In the genomic region with DNA sequence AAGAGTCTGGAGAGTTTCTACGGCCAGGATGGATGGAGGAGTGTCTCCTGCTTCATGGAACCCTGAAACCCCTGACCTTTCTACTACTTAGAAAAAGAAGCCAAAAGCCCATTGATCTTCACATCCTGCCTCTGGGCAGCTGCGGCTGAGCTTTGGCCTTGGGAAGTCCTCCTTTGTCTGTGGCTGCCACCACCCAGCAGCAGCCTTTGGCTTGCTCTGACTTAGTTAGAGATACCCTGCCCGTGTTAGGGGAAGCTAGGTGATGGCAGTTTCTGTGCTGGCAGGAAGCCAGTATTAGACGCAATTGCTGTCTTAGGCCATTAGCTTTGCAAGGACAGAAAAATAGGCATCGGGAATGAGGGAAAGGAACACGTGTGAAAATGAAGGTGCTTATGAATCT, we compare ENCODE assay signal across 18 cellular contexts. TPM values are rescaled to one million over a fixed set of nuclear protein-coding genes. Genes with fewer than 3 reads are reported as not detected.
DNase-seq lines count a peak whose midpoint lies in the region; ATAC-seq and TF ChIP-seq lines count a peak whose summit lies in the region.
"Had no signal": no experiment of that assay in that cellular context is flagged by ENCODE, and none has a peak within 500 bp of the region (broad histone marks: within the 10 kb centered on the region; RNA-seq: fewer than 3 reads in every experiment).

No MANE protein-coding gene starts in this region.

- no peak overlapping the region for H3K4me3 ChIP-seq in spleen
- no peak overlapping the region for H3K4me3 ChIP-seq in HAP-1
- H3K4me3 ChIP-seq: BLaER1, thoracic aorta had no signal

- no peak overlapping the region for H3K4me3 Mint-ChIP-seq in stimulated activated naive CD8-positive, alpha-beta T cell treated with anti-CD3 and anti-CD28 coated beads, Interleukin-15, amount 100 ng/mL, for 72 hours
- H3K4me3 Mint-ChIP-seq: memory B cell had no signal

- H3K27me3 ChIP-seq in spleen (replicated peaks in 1 of 7), result no peaks in the 10 kb centered on the region
- no peaks in the 10 kb centered on the region for H3K27me3 ChIP-seq in HAP-1 (ENCODE audit: low read depth)
- H3K27me3 ChIP-seq: BLaER1 had no signal

- peak; percentile 3 for DNase-seq in NCI-H748 (lab: John Stamatoyannopoulos, UW; ENCODE audit: unreplicated experiment)
- DNase-seq in NCI-H748 treated with DMSO at 0.1 percent for 48 hours (lab: John Stamatoyannopoulos, UW), result no peak
- DNase-seq in SHP77 (lab: John Stamatoyannopoulos, UW), result peak; percentile 17 to 33
- no peak for DNase-seq in left ventricle myocardium superior
- DNase-seq in spleen, result no peak
- DNase-seq in HAP-1 (ENCODE audit: low spot score in 2 of 2), result no peak
- DNase-seq in stimulated activated naive CD8-positive, alpha-beta T cell treated with anti-CD3 and anti-CD28 coated beads, Interleukin-15, amount 100 ng/mL, for 72 hours, result no peak
- DNase-seq: activated CD8-positive, alpha-beta memory T cell treated with anti-CD3 and anti-CD28 coated beads, Interleukin-2, amount 50 U/mL, for 4 hours; anterior cingulate cortex; islet precursor cell; KG1; NCI-H1048; NCI-H446; T-helper 9 cell had no signal

- no peak for TF ChIP-seq CTCF in spleen (IDR thresholded peaks at IDR 0.05 in 8 of 11, conservative IDR thresholded peaks at IDR 0.05 in 3 of 11)

- H3K27ac Mint-ChIP-seq in stimulated activated naive CD8-positive, alpha-beta T cell treated with anti-CD3 and anti-CD28 coated beads, Interleukin-15, amount 100 ng/mL, for 72 hours, result peak overlapping the region in 1 of 2 donors; percentile 22
- H3K27ac Mint-ChIP-seq: memory B cell had no signal

- no peaks in the 10 kb centered on the region for H3K9me3 ChIP-seq in spleen
- no peaks in the 10 kb centered on the region for H3K9me3 ChIP-seq in HAP-1
- H3K9me3 ChIP-seq: BLaER1, thoracic aorta had no signal

- H3K4me1 ChIP-seq in spleen (peaks cover 0 to 63% (median 24%) of the 10 kb centered on the region in 6 donors), HAP-1 (peaks cover 7% of the 10 kb centered on the region)

- H3K9me3 Mint-ChIP-seq in stimulated activated naive CD8-positive, alpha-beta T cell treated with anti-CD3 and anti-CD28 coated beads, Interleukin-15, amount 100 ng/mL, for 72 hours, result no peaks in the 10 kb centered on the region
- H3K9me3 Mint-ChIP-seq: memory B cell had no signal

- no peak for TF ChIP-seq POLR2A in spleen (IDR thresholded peaks at IDR 0.05)

- peak overlapping the region in 5 of 8 donors; percentile 27 to 66 (median 33) for H3K27ac ChIP-seq in spleen
- H3K27ac ChIP-seq: BLaER1, thoracic aorta had no signal

- H3K36me3 ChIP-seq in spleen (peaks cover 0 to 55% (median 3%) of the 10 kb centered on the region in 6 donors), HAP-1 (replicated peaks) (no peaks in the 10 kb centered on the region)
- H3K36me3 ChIP-seq: thoracic aorta had no signal

- in situ Hi-C loops in HAP-1 (cut with MboI; ENCODE audit: low sequenced_read_pairs), result loop anchor here (25.0 kb wide), 1 partner anchor 766 kb away; no protein-coding TSS in a partner anchor

- intact Hi-C loops in left ventricle myocardium superior (cut with micrococcal nuclease), result no loop called here
- intact Hi-C loops in spleen (cut with DNase I; ENCODE audit: low total_unique reads), result no loop called here

- H3K4me1 Mint-ChIP-seq in stimulated activated naive CD8-positive, alpha-beta T cell treated with anti-CD3 and anti-CD28 coated beads, Interleukin-15, amount 100 ng/mL, for 72 hours, result peaks cover 20% of the 10 kb centered on the region

- 48 to 65% (median 56%) methylated on average over 6 of the region's 6 CpGs for WGBS in spleen, 5 donors

- H3K27me3 Mint-ChIP-seq in stimulated activated naive CD8-positive, alpha-beta T cell treated with anti-CD3 and anti-CD28 coated beads, Interleukin-15, amount 100 ng/mL, for 72 hours, result no peaks in the 10 kb centered on the region
- H3K27me3 Mint-ChIP-seq: memory B cell had no signal

- peak; percentile 51 for ATAC-seq in left ventricle myocardium superior
- ATAC-seq in HG02973 (IDR thresholded peaks at IDR 0.05; ENCODE audit: unreplicated experiment), result no peak
- no peak for ATAC-seq in stimulated activated naive CD8-positive, alpha-beta T cell treated with anti-CD3 and anti-CD28 coated beads, Interleukin-15, amount 100 ng/mL, for 72 hours

RNA-seq across cellular contexts. Expression of a gene that starts 18.8 kb away (rescaled TPM):
- total RNA-seq in left ventricle myocardium superior, result 5.6 TPM
- total RNA-seq in spleen, result 10 to 100 TPM; 27.2 to 51.5 (median 35.1) TPM
- 10 to 100 TPM in 1 of 3 donors, 1 to 10 TPM in 2; 8.7 to 10.0 (median 9.0) TPM for polyA plus RNA-seq in spleen

Comparison
In these comparisons a context has a peak if more than half of its experiments do, and no peak if none do; other contexts are left out.
1. DNase-seq: peak in NCI-H748 (single experiment) and SHP77 (2 of 2); none in NCI-H748 treated with DMSO at 0.1 percent for 48 hours (single experiment), left ventricle myocardium superior (single experiment), spleen (single experiment), HAP-1 (0 of 2) and stimulated activated naive CD8-positive, alpha-beta T cell treated with anti-CD3 and anti-CD28 coated beads, Interleukin-15, amount 100 ng/mL, for 72 hours (0 of 2).